Comparison of ENCODE assay signal across 1 cellular context in the genomic region with DNA sequence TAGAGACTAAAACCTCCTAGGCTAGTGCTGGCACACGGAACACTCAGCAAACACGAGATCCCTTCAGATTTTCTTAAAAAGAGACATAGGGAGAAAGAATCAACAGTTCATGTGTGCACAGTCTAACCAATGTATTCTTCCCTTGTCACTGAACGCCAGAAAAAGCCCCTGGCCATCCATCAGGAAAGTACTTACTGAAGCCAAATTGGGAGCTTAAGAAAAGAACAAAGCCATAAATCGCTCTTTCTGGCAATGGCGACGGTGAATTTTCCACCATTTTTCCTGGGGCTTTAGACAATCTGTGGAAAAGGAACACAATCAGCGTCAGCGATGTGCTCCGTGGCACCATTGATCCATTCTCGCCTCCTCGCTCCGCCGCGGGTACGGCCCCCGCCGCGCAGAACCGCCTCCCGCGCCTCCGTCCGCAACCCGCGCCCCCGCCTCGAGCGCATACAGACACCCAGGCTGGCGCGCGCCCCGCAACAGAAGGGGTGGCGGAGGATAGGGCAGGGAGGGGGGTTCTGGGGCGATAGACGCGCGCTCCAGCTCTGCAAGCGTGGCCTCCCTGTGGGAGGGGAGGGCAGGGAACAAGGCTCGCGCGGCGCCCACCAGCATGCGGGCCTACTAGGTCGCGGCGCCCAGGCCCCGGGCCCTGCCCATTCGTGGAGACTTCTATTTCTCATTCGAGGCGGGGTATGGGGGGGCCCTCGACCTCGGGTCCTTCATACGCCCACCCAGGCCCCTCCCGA.
A peak's percentile ranks its signal among the peaks of the same experiment; 100 is the strongest.
TF ChIP-seq lines count a peak whose summit lies in the region.

No MANE protein-coding gene starts in this region.

TF ChIP-seq in K562, 482 proteins besides CTCF, POLR2A, EP300 and RAD21 (continued from another document and continues in another):
- TF ChIP-seq, protein P1, sequence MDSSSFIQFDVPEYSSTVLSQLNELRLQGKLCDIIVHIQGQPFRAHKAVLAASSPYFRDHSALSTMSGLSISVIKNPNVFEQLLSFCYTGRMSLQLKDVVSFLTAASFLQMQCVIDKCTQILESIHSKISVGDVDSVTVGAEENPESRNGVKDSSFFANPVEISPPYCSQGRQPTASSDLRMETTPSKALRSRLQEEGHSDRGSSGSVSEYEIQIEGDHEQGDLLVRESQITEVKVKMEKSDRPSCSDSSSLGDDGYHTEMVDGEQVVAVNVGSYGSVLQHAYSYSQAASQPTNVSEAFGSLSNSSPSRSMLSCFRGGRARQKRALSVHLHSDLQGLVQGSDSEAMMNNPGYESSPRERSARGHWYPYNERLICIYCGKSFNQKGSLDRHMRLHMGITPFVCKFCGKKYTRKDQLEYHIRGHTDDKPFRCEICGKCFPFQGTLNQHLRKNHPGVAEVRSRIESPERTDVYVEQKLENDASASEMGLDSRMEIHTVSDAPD (CRISPR knock-in tag; IDR thresholded peaks at IDR 0.05): no peak
- TF ChIP-seq, protein P2, sequence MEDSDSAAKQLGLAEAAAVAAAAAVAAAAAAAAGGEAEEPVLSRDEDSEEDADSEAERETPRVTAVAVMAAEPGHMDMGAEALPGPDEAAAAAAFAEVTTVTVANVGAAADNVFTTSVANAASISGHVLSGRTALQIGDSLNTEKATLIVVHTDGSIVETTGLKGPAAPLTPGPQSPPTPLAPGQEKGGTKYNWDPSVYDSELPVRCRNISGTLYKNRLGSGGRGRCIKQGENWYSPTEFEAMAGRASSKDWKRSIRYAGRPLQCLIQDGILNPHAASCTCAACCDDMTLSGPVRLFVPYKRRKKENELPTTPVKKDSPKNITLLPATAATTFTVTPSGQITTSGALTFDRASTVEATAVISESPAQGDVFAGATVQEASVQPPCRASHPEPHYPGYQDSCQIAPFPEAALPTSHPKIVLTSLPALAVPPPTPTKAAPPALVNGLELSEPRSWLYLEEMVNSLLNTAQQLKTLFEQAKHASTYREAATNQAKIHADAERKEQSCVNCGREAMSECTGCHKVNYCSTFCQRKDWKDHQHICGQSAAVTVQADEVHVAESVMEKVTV (CRISPR knock-in tag; IDR thresholded peaks at IDR 0.05): no peak
- TF ChIP-seq FOXA3 (CRISPR knock-in tag; conservative IDR thresholded peaks at IDR 0.05 in 1 of 2, IDR thresholded peaks at IDR 0.05 in 1 of 2) (peak in 1 of 2 experiments; percentile 42; a peak in 1 of 4 replicates), POLR2AphosphoS2 (IDR thresholded peaks at IDR 0.05; ENCODE audit: low read length) (no peak), HMGN3 (IDR thresholded peaks at IDR 0.05; ENCODE audit: borderline replicate concordance, extremely low read depth, insufficient read length, low read depth, low read length) (no peak), NFATC3 (IDR thresholded peaks at IDR 0.05) (no peak), SIX5 (IDR thresholded peaks at IDR 0.05; ENCODE audit: borderline replicate concordance in 1 of 2, insufficient read depth in 1 of 2, low read depth in 1 of 2, low read length in 2 of 2) (no peak), GABPB2 (CRISPR knock-in tag; conservative IDR thresholded peaks at IDR 0.05) (no peak), ATF1 (CRISPR knock-in tag; IDR thresholded peaks at IDR 0.05) (no peak), ATF1 (tag; IDR thresholded peaks at IDR 0.05) (no peak), PCBP2 (IDR thresholded peaks at IDR 0.05; ENCODE audit: low read depth, low read length, poor library complexity, severe bottlenecking) (no peak), ZNF324 (CRISPR knock-in tag; IDR thresholded peaks at IDR 0.05) (0 out of 2 replicates have a peak, but pooled peaks have one; percentile 25), DPF2 (IDR thresholded peaks at IDR 0.05) (no peak; the same call in 1 of the 2 replicates), NR1H2 (CRISPR knock-in tag; IDR thresholded peaks at IDR 0.05) (peak; percentile 67; the same call in 1 of the 2 replicates), ILF3 (IDR thresholded peaks at IDR 0.05; ENCODE audit: borderline replicate concordance) (no peak), ZNF3 (CRISPR knock-in tag; IDR thresholded peaks at IDR 0.05) (no peak), SIN3B (IDR thresholded peaks at IDR 0.05; ENCODE audit: low read depth) (no peak), ZFPM2 (CRISPR knock-in tag; IDR thresholded peaks at IDR 0.05) (0 out of 2 replicates have a peak, but pooled peaks have one; percentile 50)
- TF ChIP-seq, protein P3, sequence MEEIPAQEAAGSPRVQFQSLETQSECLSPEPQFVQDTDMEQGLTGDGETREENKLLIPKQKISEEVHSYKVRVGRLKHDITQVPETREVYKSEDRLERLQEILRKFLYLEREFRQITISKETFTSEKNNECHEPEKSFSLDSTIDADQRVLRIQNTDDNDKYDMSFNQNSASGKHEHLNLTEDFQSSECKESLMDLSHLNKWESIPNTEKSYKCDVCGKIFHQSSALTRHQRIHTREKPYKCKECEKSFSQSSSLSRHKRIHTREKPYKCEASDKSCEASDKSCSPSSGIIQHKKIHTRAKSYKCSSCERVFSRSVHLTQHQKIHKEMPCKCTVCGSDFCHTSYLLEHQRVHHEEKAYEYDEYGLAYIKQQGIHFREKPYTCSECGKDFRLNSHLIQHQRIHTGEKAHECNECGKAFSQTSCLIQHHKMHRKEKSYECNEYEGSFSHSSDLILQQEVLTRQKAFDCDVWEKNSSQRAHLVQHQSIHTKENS (CRISPR knock-in tag; IDR thresholded peaks at IDR 0.05): no peak
- TF ChIP-seq, protein P4, sequence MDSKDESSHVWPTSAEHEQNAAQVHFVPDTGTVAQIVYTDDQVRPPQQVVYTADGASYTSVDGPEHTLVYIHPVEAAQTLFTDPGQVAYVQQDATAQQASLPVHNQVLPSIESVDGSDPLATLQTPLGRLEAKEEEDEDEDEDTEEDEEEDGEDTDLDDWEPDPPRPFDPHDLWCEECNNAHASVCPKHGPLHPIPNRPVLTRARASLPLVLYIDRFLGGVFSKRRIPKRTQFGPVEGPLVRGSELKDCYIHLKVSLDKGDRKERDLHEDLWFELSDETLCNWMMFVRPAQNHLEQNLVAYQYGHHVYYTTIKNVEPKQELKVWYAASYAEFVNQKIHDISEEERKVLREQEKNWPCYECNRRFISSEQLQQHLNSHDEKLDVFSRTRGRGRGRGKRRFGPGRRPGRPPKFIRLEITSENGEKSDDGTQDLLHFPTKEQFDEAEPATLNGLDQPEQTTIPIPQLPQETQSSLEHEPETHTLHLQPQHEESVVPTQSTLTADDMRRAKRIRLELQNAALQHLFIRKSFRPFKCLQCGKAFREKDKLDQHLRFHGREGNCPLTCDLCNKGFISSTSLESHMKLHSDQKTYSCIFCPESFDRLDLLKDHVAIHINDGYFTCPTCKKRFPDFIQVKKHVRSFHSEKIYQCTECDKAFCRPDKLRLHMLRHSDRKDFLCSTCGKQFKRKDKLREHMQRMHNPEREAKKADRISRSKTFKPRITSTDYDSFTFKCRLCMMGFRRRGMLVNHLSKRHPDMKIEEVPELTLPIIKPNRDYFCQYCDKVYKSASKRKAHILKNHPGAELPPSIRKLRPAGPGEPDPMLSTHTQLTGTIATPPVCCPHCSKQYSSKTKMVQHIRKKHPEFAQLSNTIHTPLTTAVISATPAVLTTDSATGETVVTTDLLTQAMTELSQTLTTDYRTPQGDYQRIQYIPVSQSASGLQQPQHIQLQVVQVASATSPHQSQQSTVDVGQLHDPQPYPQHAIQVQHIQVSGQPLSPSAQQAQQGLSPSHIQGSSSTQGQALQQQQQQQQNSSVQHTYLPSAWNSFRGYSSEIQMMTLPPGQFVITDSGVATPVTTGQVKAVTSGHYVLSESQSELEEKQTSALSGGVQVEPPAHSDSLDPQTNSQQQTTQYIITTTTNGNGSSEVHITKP (IDR thresholded peaks at IDR 0.05; ENCODE audit: partially characterized antibody): peak; percentile 14
- TF ChIP-seq, protein P5, sequence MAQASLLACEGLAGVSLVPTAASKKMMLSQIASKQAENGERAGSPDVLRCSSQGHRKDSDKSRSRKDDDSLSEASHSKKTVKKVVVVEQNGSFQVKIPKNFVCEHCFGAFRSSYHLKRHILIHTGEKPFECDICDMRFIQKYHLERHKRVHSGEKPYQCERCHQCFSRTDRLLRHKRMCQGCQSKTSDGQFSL (CRISPR knock-in tag; IDR thresholded peaks at IDR 0.05): peak; percentile 84
- TF ChIP-seq, protein P5 (tag; IDR thresholded peaks at IDR 0.05): no peak
- TF ChIP-seq, protein P6, sequence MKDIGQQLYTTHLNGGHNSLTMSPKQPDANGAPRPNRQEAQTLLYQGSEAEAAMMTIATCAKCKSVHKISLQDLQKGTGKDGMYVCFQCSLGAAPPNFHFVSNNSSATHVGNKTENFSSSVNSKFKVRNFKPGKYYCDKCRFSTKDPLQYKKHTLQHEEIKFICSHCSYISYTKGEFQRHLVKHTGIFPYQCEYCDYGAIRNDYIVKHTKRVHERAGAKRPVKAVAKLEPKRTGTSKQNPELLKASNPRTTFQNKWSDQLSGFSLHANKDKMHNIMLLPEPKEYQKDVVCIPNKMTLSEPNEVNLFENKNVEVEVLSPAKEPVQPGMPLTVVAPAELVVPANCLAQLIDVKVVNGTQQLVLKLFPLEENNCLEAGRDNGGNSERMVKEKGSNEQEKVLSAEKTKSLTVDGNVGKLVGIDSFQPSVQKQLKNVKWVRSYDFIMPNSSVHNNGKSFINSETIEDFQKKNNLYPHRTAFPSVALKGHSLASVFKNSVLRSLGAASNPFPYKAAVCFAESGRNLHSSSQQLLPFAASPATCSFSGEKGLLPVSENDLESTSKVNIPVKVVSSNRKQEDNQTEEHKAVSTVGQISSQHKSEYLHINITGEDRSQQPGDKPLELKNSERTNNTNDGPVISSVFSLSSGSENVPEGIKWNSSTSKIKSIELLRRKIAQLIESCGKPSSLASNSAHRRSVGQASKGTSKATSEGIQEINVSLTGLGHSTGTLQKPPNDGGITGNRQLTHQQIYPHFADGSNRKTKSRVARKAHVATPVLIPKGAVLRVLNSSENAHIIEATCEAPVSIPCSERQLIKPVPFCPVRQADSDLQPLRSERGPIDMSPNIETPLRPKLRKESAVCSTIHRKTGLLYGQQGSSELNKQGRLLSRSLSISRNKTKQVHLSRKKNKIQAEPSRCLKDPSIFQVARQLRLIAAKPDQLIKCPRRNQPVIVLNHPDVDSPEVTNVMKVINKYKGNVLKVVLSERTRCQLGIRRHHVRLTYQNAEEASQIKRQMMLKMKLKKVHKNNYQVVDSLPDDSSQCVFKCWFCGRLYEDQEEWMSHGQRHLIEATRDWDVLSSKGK (CRISPR knock-in tag; IDR thresholded peaks at IDR 0.05): no peak
- TF ChIP-seq, protein P7, sequence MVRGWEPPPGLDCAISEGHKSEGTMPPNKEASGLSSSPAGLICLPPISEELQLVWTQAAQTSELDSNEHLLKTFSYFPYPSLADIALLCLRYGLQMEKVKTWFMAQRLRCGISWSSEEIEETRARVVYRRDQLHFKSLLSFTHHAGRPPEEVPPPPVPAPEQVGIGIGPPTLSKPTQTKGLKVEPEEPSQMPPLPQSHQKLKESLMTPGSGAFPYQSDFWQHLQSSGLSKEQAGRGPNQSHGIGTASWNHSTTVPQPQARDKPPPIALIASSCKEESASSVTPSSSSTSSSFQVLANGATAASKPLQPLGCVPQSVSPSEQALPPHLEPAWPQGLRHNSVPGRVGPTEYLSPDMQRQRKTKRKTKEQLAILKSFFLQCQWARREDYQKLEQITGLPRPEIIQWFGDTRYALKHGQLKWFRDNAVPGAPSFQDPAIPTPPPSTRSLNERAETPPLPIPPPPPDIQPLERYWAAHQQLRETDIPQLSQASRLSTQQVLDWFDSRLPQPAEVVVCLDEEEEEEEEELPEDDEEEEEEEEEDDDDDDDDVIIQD (CRISPR knock-in tag; IDR thresholded peaks at IDR 0.05): no peak
- TF ChIP-seq, protein P8, sequence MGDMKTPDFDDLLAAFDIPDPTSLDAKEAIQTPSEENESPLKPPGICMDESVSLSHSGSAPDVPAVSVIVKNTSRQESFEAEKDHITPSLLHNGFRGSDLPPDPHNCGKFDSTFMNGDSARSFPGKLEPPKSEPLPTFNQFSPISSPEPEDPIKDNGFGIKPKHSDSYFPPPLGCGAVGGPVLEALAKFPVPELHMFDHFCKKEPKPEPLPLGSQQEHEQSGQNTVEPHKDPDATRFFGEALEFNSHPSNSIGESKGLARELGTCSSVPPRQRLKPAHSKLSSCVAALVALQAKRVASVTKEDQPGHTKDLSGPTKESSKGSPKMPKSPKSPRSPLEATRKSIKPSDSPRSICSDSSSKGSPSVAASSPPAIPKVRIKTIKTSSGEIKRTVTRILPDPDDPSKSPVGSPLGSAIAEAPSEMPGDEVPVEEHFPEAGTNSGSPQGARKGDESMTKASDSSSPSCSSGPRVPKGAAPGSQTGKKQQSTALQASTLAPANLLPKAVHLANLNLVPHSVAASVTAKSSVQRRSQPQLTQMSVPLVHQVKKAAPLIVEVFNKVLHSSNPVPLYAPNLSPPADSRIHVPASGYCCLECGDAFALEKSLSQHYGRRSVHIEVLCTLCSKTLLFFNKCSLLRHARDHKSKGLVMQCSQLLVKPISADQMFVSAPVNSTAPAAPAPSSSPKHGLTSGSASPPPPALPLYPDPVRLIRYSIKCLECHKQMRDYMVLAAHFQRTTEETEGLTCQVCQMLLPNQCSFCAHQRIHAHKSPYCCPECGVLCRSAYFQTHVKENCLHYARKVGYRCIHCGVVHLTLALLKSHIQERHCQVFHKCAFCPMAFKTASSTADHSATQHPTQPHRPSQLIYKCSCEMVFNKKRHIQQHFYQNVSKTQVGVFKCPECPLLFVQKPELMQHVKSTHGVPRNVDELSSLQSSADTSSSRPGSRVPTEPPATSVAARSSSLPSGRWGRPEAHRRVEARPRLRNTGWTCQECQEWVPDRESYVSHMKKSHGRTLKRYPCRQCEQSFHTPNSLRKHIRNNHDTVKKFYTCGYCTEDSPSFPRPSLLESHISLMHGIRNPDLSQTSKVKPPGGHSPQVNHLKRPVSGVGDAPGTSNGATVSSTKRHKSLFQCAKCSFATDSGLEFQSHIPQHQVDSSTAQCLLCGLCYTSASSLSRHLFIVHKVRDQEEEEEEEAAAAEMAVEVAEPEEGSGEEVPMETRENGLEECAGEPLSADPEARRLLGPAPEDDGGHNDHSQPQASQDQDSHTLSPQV (IDR thresholded peaks at IDR 0.05): peak; percentile 18
- TF ChIP-seq, protein P9, sequence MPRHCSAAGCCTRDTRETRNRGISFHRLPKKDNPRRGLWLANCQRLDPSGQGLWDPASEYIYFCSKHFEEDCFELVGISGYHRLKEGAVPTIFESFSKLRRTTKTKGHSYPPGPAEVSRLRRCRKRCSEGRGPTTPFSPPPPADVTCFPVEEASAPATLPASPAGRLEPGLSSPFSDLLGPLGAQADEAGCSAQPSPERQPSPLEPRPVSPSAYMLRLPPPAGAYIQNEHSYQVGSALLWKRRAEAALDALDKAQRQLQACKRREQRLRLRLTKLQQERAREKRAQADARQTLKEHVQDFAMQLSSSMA (CRISPR knock-in tag; IDR thresholded peaks at IDR 0.05): no peak
- TF ChIP-seq, protein P10, sequence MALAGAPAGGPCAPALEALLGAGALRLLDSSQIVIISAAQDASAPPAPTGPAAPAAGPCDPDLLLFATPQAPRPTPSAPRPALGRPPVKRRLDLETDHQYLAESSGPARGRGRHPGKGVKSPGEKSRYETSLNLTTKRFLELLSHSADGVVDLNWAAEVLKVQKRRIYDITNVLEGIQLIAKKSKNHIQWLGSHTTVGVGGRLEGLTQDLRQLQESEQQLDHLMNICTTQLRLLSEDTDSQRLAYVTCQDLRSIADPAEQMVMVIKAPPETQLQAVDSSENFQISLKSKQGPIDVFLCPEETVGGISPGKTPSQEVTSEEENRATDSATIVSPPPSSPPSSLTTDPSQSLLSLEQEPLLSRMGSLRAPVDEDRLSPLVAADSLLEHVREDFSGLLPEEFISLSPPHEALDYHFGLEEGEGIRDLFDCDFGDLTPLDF (CRISPR knock-in tag; IDR thresholded peaks at IDR 0.05): no peak
- TF ChIP-seq, protein P11, sequence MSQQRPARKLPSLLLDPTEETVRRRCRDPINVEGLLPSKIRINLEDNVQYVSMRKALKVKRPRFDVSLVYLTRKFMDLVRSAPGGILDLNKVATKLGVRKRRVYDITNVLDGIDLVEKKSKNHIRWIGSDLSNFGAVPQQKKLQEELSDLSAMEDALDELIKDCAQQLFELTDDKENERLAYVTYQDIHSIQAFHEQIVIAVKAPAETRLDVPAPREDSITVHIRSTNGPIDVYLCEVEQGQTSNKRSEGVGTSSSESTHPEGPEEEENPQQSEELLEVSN (IDR thresholded peaks at IDR 0.05; ENCODE audit: borderline replicate concordance in 1 of 2, extremely low read depth in 1 of 2, insufficient read depth in 1 of 2, insufficient read length in 1 of 2, low read depth in 1 of 2, low read length in 1 of 2, poor library complexity in 1 of 2, severe bottlenecking in 1 of 2): peak in 1 of 2 experiments; percentile 73
